ENCODE assay signal across 21 cellular contexts in genomic region chr21:44017601-44018000, GRCh38. TPM values are rescaled to one million over a fixed set of nuclear protein-coding genes. Genes with fewer than 3 reads are reported as not detected.
DNase-seq lines count a peak whose midpoint lies in the region; ATAC-seq and TF ChIP-seq lines count a peak whose summit lies in the region.
"Had no signal": no experiment of that assay in that cellular context is flagged by ENCODE, and none has a peak within 500 bp of the region (broad histone marks: within the 10 kb centered on the region; RNA-seq: fewer than 3 reads in every experiment).

No MANE protein-coding gene starts in this region.

- CTCF ChIA-PET in activated CD8-positive, alpha-beta T cell treated with anti-CD3 and anti-CD28 coated beads for 36 hours (lab: Charles Lee): no interaction called here
- CTCF ChIA-PET in activated CD8-positive, alpha-beta T cell treated with anti-CD3 and anti-CD28 coated beads, Interleukin-2, amount 10 ng/mL, durations not matched to agents 7 days and 5 days (lab: Charles Lee): interaction anchor here (1.1 kb wide), 1 partner anchor 14 kb away, joined by 4 read pairs; no protein-coding TSS in a partner anchor

- no peak for ATAC-seq in activated CD8-positive, alpha-beta T cell treated with anti-CD3 and anti-CD28 coated beads for 36 hours
- ATAC-seq in activated CD8-positive, alpha-beta T cell treated with anti-CD3 and anti-CD28 coated beads, Interleukin-2, amount 10 ng/mL, durations not matched to agents 7 days and 5 days: no peak
- ATAC-seq in activated naive CD8-positive, alpha-beta T cell treated with anti-CD3 and anti-CD28 coated beads, Interleukin-2, amount 50 U/mL, for 24 hours: no peak
- ATAC-seq: left lobe of liver, upper lobe of right lung had no signal

- H3K4me3 Mint-ChIP-seq in activated CD8-positive, alpha-beta T cell treated with anti-CD3 and anti-CD28 coated beads for 36 hours: no peak overlapping the region
- H3K4me3 Mint-ChIP-seq in activated CD8-positive, alpha-beta T cell treated with anti-CD3 and anti-CD28 coated beads, Interleukin-2, amount 10 ng/mL, durations not matched to agents 7 days and 5 days: no peak overlapping the region
- H3K4me3 Mint-ChIP-seq in activated naive CD8-positive, alpha-beta T cell treated with anti-CD3 and anti-CD28 coated beads, Interleukin-2, amount 50 U/mL, for 24 hours: no peak overlapping the region
- peak overlapping the region; percentile 1 for H3K4me3 Mint-ChIP-seq in neural crest cell
- H3K4me3 Mint-ChIP-seq: CD14-positive monocyte had no signal

- DNase-seq in activated CD8-positive, alpha-beta T cell treated with anti-CD3 and anti-CD28 coated beads for 36 hours: no peak
- DNase-seq in activated CD8-positive, alpha-beta T cell treated with anti-CD3 and anti-CD28 coated beads, Interleukin-2, amount 10 ng/mL, durations not matched to agents 7 days and 5 days: no peak
- DNase-seq in OCI-M1 (lab: John Stamatoyannopoulos, UW) (peak; percentile 56), neural crest cell (ENCODE audit: low read depth, low spot score) (no peak), NCI-H524 (lab: John Stamatoyannopoulos, UW) (no peak), HuH-7.5 (ENCODE audit: low spot score) (no peak), NCI-H2171 (lab: John Stamatoyannopoulos, UW) (no peak)
- no peak for DNase-seq in activated naive CD8-positive, alpha-beta T cell treated with anti-CD3 and anti-CD28 coated beads, Interleukin-2, amount 50 U/mL, for 24 hours
- DNase-seq: activated CD4-positive, alpha-beta T cell treated with anti-CD3 and anti-CD28 coated beads for 4 hours; activated T-cell treated with anti-CD3 and anti-CD28 coated beads, Interleukin-2, amount 50 U/mL, for 1 hour; amniotic stem cell; caudate nucleus; esophagus squamous epithelium; IMR-90; midbrain; NCI-H1694 treated with DMSO at 0.1 percent for 48 hours; stimulated activated CD4-positive, alpha-beta T cell treated with anti-CD3 and anti-CD28 coated beads, Interleukin-15, amount 100 ng/mL, for 24 hours; stomach; upper lobe of right lung had no signal

- H3K27ac Mint-ChIP-seq in activated CD8-positive, alpha-beta T cell treated with anti-CD3 and anti-CD28 coated beads for 36 hours: peak overlapping the region; percentile 57
- H3K27ac Mint-ChIP-seq in activated CD8-positive, alpha-beta T cell treated with anti-CD3 and anti-CD28 coated beads, Interleukin-2, amount 10 ng/mL, durations not matched to agents 7 days and 5 days: no peak overlapping the region
- H3K27ac Mint-ChIP-seq in activated naive CD8-positive, alpha-beta T cell treated with anti-CD3 and anti-CD28 coated beads, Interleukin-2, amount 50 U/mL, for 24 hours: peak overlapping the region; percentile 50
- H3K27ac Mint-ChIP-seq in neural crest cell (ENCODE audit: unreplicated experiment): no peak overlapping the region

- H3K4me1 Mint-ChIP-seq in activated CD8-positive, alpha-beta T cell treated with anti-CD3 and anti-CD28 coated beads for 36 hours (ENCODE audit: low read depth): peaks cover 76% of the 10 kb centered on the region
- peaks cover 76% of the 10 kb centered on the region for H3K4me1 Mint-ChIP-seq in activated CD8-positive, alpha-beta T cell treated with anti-CD3 and anti-CD28 coated beads, Interleukin-2, amount 10 ng/mL, durations not matched to agents 7 days and 5 days (ENCODE audit: low read depth)
- peaks cover 89% of the 10 kb centered on the region for H3K4me1 Mint-ChIP-seq in activated naive CD8-positive, alpha-beta T cell treated with anti-CD3 and anti-CD28 coated beads, Interleukin-2, amount 50 U/mL, for 24 hours
- H3K4me1 Mint-ChIP-seq in neural crest cell: peaks cover 37% of the 10 kb centered on the region

- no peak for TF ChIP-seq CTCF in activated CD8-positive, alpha-beta T cell treated with anti-CD3 and anti-CD28 coated beads for 36 hours (IDR thresholded peaks at IDR 0.05)
- TF ChIP-seq CTCF in neural crest cell (conservative IDR thresholded peaks at IDR 0.05): no peak

- H3K9me3 Mint-ChIP-seq in activated CD8-positive, alpha-beta T cell treated with anti-CD3 and anti-CD28 coated beads for 36 hours: no peaks in the 10 kb centered on the region
- H3K9me3 Mint-ChIP-seq in activated CD8-positive, alpha-beta T cell treated with anti-CD3 and anti-CD28 coated beads, Interleukin-2, amount 10 ng/mL, durations not matched to agents 7 days and 5 days (ENCODE audit: insufficient read depth): no peaks in the 10 kb centered on the region
- no peaks in the 10 kb centered on the region for H3K9me3 Mint-ChIP-seq in activated naive CD8-positive, alpha-beta T cell treated with anti-CD3 and anti-CD28 coated beads, Interleukin-2, amount 50 U/mL, for 24 hours
- H3K9me3 Mint-ChIP-seq in neural crest cell: no peaks in the 10 kb centered on the region
- H3K9me3 Mint-ChIP-seq: CD14-positive monocyte had no signal

- POLR2A ChIA-PET in activated CD8-positive, alpha-beta T cell treated with anti-CD3 and anti-CD28 coated beads for 36 hours (lab: Charles Lee): interaction anchor here (0.6 to 0.7 kb wide), 4 partner anchors 42 to 1333 kb away, joined by 3 read pairs; no protein-coding TSS in a partner anchor
- POLR2A ChIA-PET in activated CD8-positive, alpha-beta T cell treated with anti-CD3 and anti-CD28 coated beads, Interleukin-2, amount 10 ng/mL, durations not matched to agents 7 days and 5 days (lab: Charles Lee): interaction anchor here (0.6 to 0.7 kb wide), 2 partner anchors 52 to 509 kb away, joined by 3 to 4 read pairs; no protein-coding TSS in a partner anchor

- peaks cover 14% of the 10 kb centered on the region for H3K36me3 Mint-ChIP-seq in activated CD8-positive, alpha-beta T cell treated with anti-CD3 and anti-CD28 coated beads for 36 hours (ENCODE audit: low read depth)
- H3K36me3 Mint-ChIP-seq in activated CD8-positive, alpha-beta T cell treated with anti-CD3 and anti-CD28 coated beads, Interleukin-2, amount 10 ng/mL, durations not matched to agents 7 days and 5 days (ENCODE audit: low read depth): peaks cover 27% of the 10 kb centered on the region
- peaks cover 21% of the 10 kb centered on the region for H3K36me3 Mint-ChIP-seq in activated naive CD8-positive, alpha-beta T cell treated with anti-CD3 and anti-CD28 coated beads, Interleukin-2, amount 50 U/mL, for 24 hours (ENCODE audit: low read depth)
- no peaks in the 10 kb centered on the region for H3K36me3 Mint-ChIP-seq in neural crest cell (ENCODE audit: low read depth)

- H3K27me3 Mint-ChIP-seq in activated CD8-positive, alpha-beta T cell treated with anti-CD3 and anti-CD28 coated beads for 36 hours: no peaks in the 10 kb centered on the region
- H3K27me3 Mint-ChIP-seq in activated CD8-positive, alpha-beta T cell treated with anti-CD3 and anti-CD28 coated beads, Interleukin-2, amount 10 ng/mL, durations not matched to agents 7 days and 5 days (ENCODE audit: low read depth): no peaks in the 10 kb centered on the region
- no peaks in the 10 kb centered on the region for H3K27me3 Mint-ChIP-seq in activated naive CD8-positive, alpha-beta T cell treated with anti-CD3 and anti-CD28 coated beads, Interleukin-2, amount 50 U/mL, for 24 hours
- no peaks in the 10 kb centered on the region for H3K27me3 Mint-ChIP-seq in neural crest cell (ENCODE audit: low read depth)

- intact Hi-C loops in activated CD8-positive, alpha-beta T cell treated with anti-CD3 and anti-CD28 coated beads for 36 hours (cut with micrococcal nuclease): no loop called here

RNA-seq across cellular contexts. Expression of gene TRAPPC10, which starts 5.5 kb away (rescaled TPM):
- 10 to 100 TPM; 44.1 to 45.4 TPM for total RNA-seq in activated CD8-positive, alpha-beta T cell treated with anti-CD3 and anti-CD28 coated beads for 36 hours
- 10 to 100 TPM; 72.2 to 82.7 TPM for total RNA-seq in activated CD8-positive, alpha-beta T cell treated with anti-CD3 and anti-CD28 coated beads, Interleukin-2, amount 10 ng/mL, durations not matched to agents 7 days and 5 days
- total RNA-seq in neural crest cell: 35.1 and 36.7 TPM in 2 replicates

Comparison
In these comparisons a context has a peak if more than half of its experiments do, and no peak if none do; other contexts are left out.
1. H3K27ac Mint-ChIP-seq: peak in activated CD8-positive, alpha-beta T cell treated with anti-CD3 and anti-CD28 coated beads for 36 hours (single experiment) and activated naive CD8-positive, alpha-beta T cell treated with anti-CD3 and anti-CD28 coated beads, Interleukin-2, amount 50 U/mL, for 24 hours (single experiment); none in activated CD8-positive, alpha-beta T cell treated with anti-CD3 and anti-CD28 coated beads, Interleukin-2, amount 10 ng/mL, durations not matched to agents 7 days and 5 days (single experiment) and neural crest cell (single experiment).